26 cellular contexts compared by ENCODE assay signal in genomic region chr13:109990296-109990695, GRCh38.
"Had no signal": no experiment of that assay in that cellular context is flagged by ENCODE, and none has a peak within 500 bp of the region (broad histone marks: within the 10 kb centered on the region; RNA-seq: fewer than 3 reads in every experiment).

No MANE protein-coding gene starts in this region.

- H3K4me3 ChIP-seq: adrenal gland, coronary artery, MG63 had no signal

- ATAC-seq: activated CD4-positive, CD25-positive, alpha-beta regulatory T cell treated with anti-CD3 and anti-CD28 coated beads, Interleukin-2, amount 50 U/mL, for 24 hours; activated CD8-positive, alpha-beta T cell treated with anti-CD3 and anti-CD28 coated beads for 36 hours; activated T-cell treated with anti-CD3 and anti-CD28 coated beads, Interleukin-2, amount 50 U/mL, for 72 hours; Panc1; Right ventricle myocardium inferior had no signal

- H3K27ac ChIP-seq: adrenal gland, coronary artery, WERI-Rb-1 had no signal

- DNase-seq: activated CD4-positive, alpha-beta T cell treated with anti-CD3 and anti-CD28 coated beads for 4 hours; activated CD8-positive, alpha-beta memory T cell treated with anti-CD3 and anti-CD28 coated beads, Interleukin-2, amount 50 U/mL, for 4 hours; activated CD8-positive, alpha-beta T cell treated with anti-CD3 and anti-CD28 coated beads for 36 hours; activated naive CD4-positive, alpha-beta T cell treated with anti-CD3 and anti-CD28 coated beads, Interleukin-2, amount 50 U/mL, for 16 hours; activated naive CD8-positive, alpha-beta T cell treated with anti-CD3 and anti-CD28 coated beads, Interleukin-2, amount 10 ng/mL, durations not matched to agents 7 days and 5 days; activated T-cell treated with anti-CD3 and anti-CD28 coated beads, Interleukin-2, amount 50 U/mL, for 72 hours; adrenal gland; anterior cingulate cortex; central memory CD4-positive, alpha-beta T cell; MG63; MV-4-11; NCI-H1092 treated with DMSO at 0.1 percent for 48 hours; NCI-H1417 treated with DMSO at 0.1 percent for 48 hours; NCI-H187 treated with DMSO at 0.1 percent for 48 hours; NCI-H446; NCI-H526; NK-92 treated with Interleukin-12 subunit alpha and Interleukin-12 subunit beta, amount 100 ng/mL, for 24 hours; OCI-M1; RPMI8226; SK-N-SH; T-helper 1 cell; WERI-Rb-1 had no signal

- H3K4me1 ChIP-seq: adrenal gland had no signal

- H3K27me3 ChIP-seq: adrenal gland, MG63 had no signal

- H3K9me3 ChIP-seq: adrenal gland, MG63, SK-N-SH had no signal

- H3K36me3 ChIP-seq: adrenal gland, MG63, WERI-Rb-1 had no signal
